Comparison of ENCODE assay signal across 19 cellular contexts in genomic region chr12:78085562-78086182, GRCh38.
DNase-seq lines count a peak whose midpoint lies in the region; ATAC-seq and TF ChIP-seq lines count a peak whose summit lies in the region.
"Had no signal": no experiment of that assay in that cellular context is flagged by ENCODE, and none has a peak within 500 bp of the region (broad histone marks: within the 10 kb centered on the region; RNA-seq: fewer than 3 reads in every experiment).

No MANE protein-coding gene starts in this region.

- intact Hi-C loops in activated naive CD4-positive, alpha-beta T cell treated with anti-CD3 and anti-CD28 coated beads for 36 hours (cut with micrococcal nuclease), result no loop called here

- H3K4me3 Mint-ChIP-seq in activated naive CD4-positive, alpha-beta T cell treated with anti-CD3 and anti-CD28 coated beads for 36 hours, result no peak overlapping the region
- H3K4me3 Mint-ChIP-seq: activated naive CD4-positive, alpha-beta T cell treated with anti-CD3 and anti-CD28 coated beads, Interleukin-2, amount 10 ng/mL, durations not matched to agents 7 days and 5 days; stimulated activated naive CD8-positive, alpha-beta T cell treated with anti-CD3 and anti-CD28 coated beads, Interleukin-15, amount 100 ng/mL, for 72 hours had no signal

- H3K4me1 ChIP-seq in mesenchymal stem cell (ENCODE audit: control insufficient read depth, insufficient read depth, low read depth, low read length), result no peaks in the 10 kb centered on the region
- no peaks in the 10 kb centered on the region for H3K4me1 ChIP-seq in Peyer's patch

- no peak overlapping the region for H2AFZ ChIP-seq in mesenchymal stem cell (ENCODE audit: low read depth, low read length)

- no peaks in the 10 kb centered on the region for H3K27me3 Mint-ChIP-seq in activated naive CD4-positive, alpha-beta T cell treated with anti-CD3 and anti-CD28 coated beads for 36 hours (ENCODE audit: low read depth)
- H3K27me3 Mint-ChIP-seq: activated naive CD4-positive, alpha-beta T cell treated with anti-CD3 and anti-CD28 coated beads, Interleukin-2, amount 10 ng/mL, durations not matched to agents 7 days and 5 days; stimulated activated naive CD8-positive, alpha-beta T cell treated with anti-CD3 and anti-CD28 coated beads, Interleukin-15, amount 100 ng/mL, for 72 hours had no signal

- H3K14ac ChIP-seq in mesenchymal stem cell (ENCODE audit: low read length in 2 of 2), result no peak overlapping the region

- H3K36me3 Mint-ChIP-seq in activated naive CD4-positive, alpha-beta T cell treated with anti-CD3 and anti-CD28 coated beads for 36 hours (ENCODE audit: low read depth), result no peaks in the 10 kb centered on the region
- H3K36me3 Mint-ChIP-seq: activated naive CD4-positive, alpha-beta T cell treated with anti-CD3 and anti-CD28 coated beads, Interleukin-2, amount 10 ng/mL, durations not matched to agents 7 days and 5 days had no signal

- H3K4me2 ChIP-seq in mesenchymal stem cell (ENCODE audit: low read length, poor library complexity, severe bottlenecking), result no peak overlapping the region

- peaks cover 0 to 3% of the 10 kb centered on the region in 2 experiments for H3K36me3 ChIP-seq in mesenchymal stem cell (ENCODE audit: control insufficient read depth in 1 of 2, insufficient read depth in 2 of 2, low read depth in 1 of 2, low read length in 2 of 2)
- H3K36me3 ChIP-seq in Peyer's patch, result no peaks in the 10 kb centered on the region

- no peak overlapping the region for H2BK120ac ChIP-seq in mesenchymal stem cell (ENCODE audit: low read depth, low read length)

- no peak overlapping the region for H3K27ac Mint-ChIP-seq in activated naive CD4-positive, alpha-beta T cell treated with anti-CD3 and anti-CD28 coated beads for 36 hours
- H3K27ac Mint-ChIP-seq: activated naive CD4-positive, alpha-beta T cell treated with anti-CD3 and anti-CD28 coated beads, Interleukin-2, amount 10 ng/mL, durations not matched to agents 7 days and 5 days; stimulated activated naive CD8-positive, alpha-beta T cell treated with anti-CD3 and anti-CD28 coated beads, Interleukin-15, amount 100 ng/mL, for 72 hours had no signal

- H3K4me3 ChIP-seq in choroid plexus epithelial cell (ENCODE audit: low read depth, low read length) (no peak overlapping the region), mesenchymal stem cell (ENCODE audit: insufficient read depth in 1 of 2, low read depth in 1 of 2, low read length in 2 of 2) (peak overlapping the region in 1 of 2 experiments; percentile 38), Peyer's patch (no peak overlapping the region)

- no peak overlapping the region for H2BK15ac ChIP-seq in mesenchymal stem cell (ENCODE audit: low read depth, poor library complexity, severe bottlenecking)

- H3K27ac ChIP-seq in mesenchymal stem cell (ENCODE audit: low read length, poor library complexity, severe bottlenecking) (no peak overlapping the region), Peyer's patch (no peak overlapping the region)
- H3K27ac ChIP-seq: C4-2B had no signal

- 92% methylated on average over 2 of the region's 4 CpGs for WGBS in mesenchymal stem cell

- no peak overlapping the region for H3K4ac ChIP-seq in mesenchymal stem cell (ENCODE audit: low read depth in 1 of 2, low read length in 2 of 2)

- no peak for TF ChIP-seq CTCF in choroid plexus epithelial cell (conservative IDR thresholded peaks at IDR 0.05; ENCODE audit: low read depth, low read length)
- no peak for TF ChIP-seq CTCF in Peyer's patch (IDR thresholded peaks at IDR 0.05)

- H2AK5ac ChIP-seq in mesenchymal stem cell (ENCODE audit: low read length, severe bottlenecking), result no peak overlapping the region

- H4K8ac ChIP-seq in mesenchymal stem cell (ENCODE audit: low read length), result no peak overlapping the region

- CTCF ChIA-PET in activated naive CD4-positive, alpha-beta T cell treated with anti-CD3 and anti-CD28 coated beads for 36 hours (lab: Charles Lee), result no interaction called here

- H3K4me1 Mint-ChIP-seq in activated naive CD4-positive, alpha-beta T cell treated with anti-CD3 and anti-CD28 coated beads for 36 hours (ENCODE audit: low read depth), result no peaks in the 10 kb centered on the region
- H3K4me1 Mint-ChIP-seq: activated naive CD4-positive, alpha-beta T cell treated with anti-CD3 and anti-CD28 coated beads, Interleukin-2, amount 10 ng/mL, durations not matched to agents 7 days and 5 days; stimulated activated naive CD8-positive, alpha-beta T cell treated with anti-CD3 and anti-CD28 coated beads, Interleukin-15, amount 100 ng/mL, for 72 hours had no signal

- H3K27me3 ChIP-seq in mesenchymal stem cell (ENCODE audit: control insufficient read depth in 1 of 2, insufficient read depth in 1 of 2, low read length in 2 of 2) (no peaks in the 10 kb centered on the region), Peyer's patch (no peaks in the 10 kb centered on the region)

- TF ChIP-seq POLR2A in Peyer's patch (IDR thresholded peaks at IDR 0.05), result no peak

- no peak overlapping the region for H3K23ac ChIP-seq in mesenchymal stem cell (ENCODE audit: low read length in 2 of 2)

- no peak overlapping the region for H2BK5ac ChIP-seq in mesenchymal stem cell (ENCODE audit: low read depth, low read length, poor library complexity, severe bottlenecking)

- H4K91ac ChIP-seq in mesenchymal stem cell (ENCODE audit: low read length), result no peak overlapping the region

- DNase-seq in ELR (ENCODE audit: low read depth) (peak; percentile 87), MV-4-11 (lab: John Stamatoyannopoulos, UW) (peak; percentile 66), choroid plexus epithelial cell (ENCODE audit: low read depth) (peak; percentile 47), mesenchymal stem cell (no peak), Peyer's patch (no peak)
- DNase-seq in activated naive CD4-positive, alpha-beta T cell treated with anti-CD3 and anti-CD28 coated beads for 36 hours, result no peak
- DNase-seq: activated CD4-positive, alpha-beta T cell treated with anti-CD3 and anti-CD28 coated beads for 1 hour; activated CD8-positive, alpha-beta memory T cell treated with anti-CD3 and anti-CD28 coated beads, Interleukin-2, amount 50 U/mL, for 48 hours; activated naive CD4-positive, alpha-beta T cell treated with anti-CD3 and anti-CD28 coated beads, Interleukin-2, amount 10 ng/mL, durations not matched to agents 7 days and 5 days; DMS79 treated with DMSO at 0.1 percent for 48 hours; NCI-H2081 treated with DMSO at 0.1 percent for 48 hours; posterior cingulate gyrus; stimulated activated CD4-positive, alpha-beta T cell treated with anti-CD3 and anti-CD28 coated beads, Interleukin-12 subunit alpha, Interleukin-12 subunit beta, amount 100 ng/mL, for 4 hours; stimulated activated naive CD8-positive, alpha-beta T cell treated with anti-CD3 and anti-CD28 coated beads, Interleukin-15, amount 100 ng/mL, for 72 hours; T-helper 2 cell had no signal

- ATAC-seq in GM21528 (IDR thresholded peaks at IDR 0.05; ENCODE audit: low FRiP score, unreplicated experiment) (no peak), GM18502 (IDR thresholded peaks at IDR 0.05; ENCODE audit: poor library complexity, unreplicated experiment) (no peak)
- ATAC-seq: left lobe of liver; stimulated activated naive CD8-positive, alpha-beta T cell treated with anti-CD3 and anti-CD28 coated beads, Interleukin-15, amount 100 ng/mL, for 72 hours had no signal

- H3K18ac ChIP-seq in mesenchymal stem cell (ENCODE audit: low read depth in 1 of 2, low read length in 2 of 2), result no peak overlapping the region

- peak overlapping the region; percentile 42 for H3K9ac ChIP-seq in mesenchymal stem cell (ENCODE audit: low read length)

- no peaks in the 10 kb centered on the region for H3K9me3 Mint-ChIP-seq in activated naive CD4-positive, alpha-beta T cell treated with anti-CD3 and anti-CD28 coated beads for 36 hours
- H3K9me3 Mint-ChIP-seq: activated naive CD4-positive, alpha-beta T cell treated with anti-CD3 and anti-CD28 coated beads, Interleukin-2, amount 10 ng/mL, durations not matched to agents 7 days and 5 days; stimulated activated naive CD8-positive, alpha-beta T cell treated with anti-CD3 and anti-CD28 coated beads, Interleukin-15, amount 100 ng/mL, for 72 hours had no signal

- H3K79me1 ChIP-seq in mesenchymal stem cell (replicated peaks; ENCODE audit: low read length, poor library complexity, severe bottlenecking), result peaks cover 5% of the 10 kb centered on the region

- H2BK12ac ChIP-seq in mesenchymal stem cell (ENCODE audit: low read length in 2 of 2), result no peak overlapping the region

- H3K9me3 ChIP-seq in mesenchymal stem cell (ENCODE audit: control insufficient read depth, low read length), result no peaks in the 10 kb centered on the region
- no peaks in the 10 kb centered on the region for H3K9me3 ChIP-seq in Peyer's patch

Comparison
In these comparisons a context has a peak if more than half of its experiments do, and no peak if none do; other contexts are left out.
1. DNase-seq: peak in ELR (single experiment), MV-4-11 (single experiment) and choroid plexus epithelial cell (single experiment); none in mesenchymal stem cell (single experiment), activated naive CD4-positive, alpha-beta T cell treated with anti-CD3 and anti-CD28 coated beads for 36 hours (single experiment) and Peyer's patch (0 of 3).